In genomic region chr1:32336963-32337675, GRCh38 we compare ENCODE assay signal across 8 cellular contexts. TPM values are rescaled to one million over a fixed set of nuclear protein-coding genes. Genes with fewer than 3 reads are reported as not detected.
DNase-seq lines count a peak whose midpoint lies in the region; TF ChIP-seq lines count a peak whose summit lies in the region.

No MANE protein-coding gene starts in this region.

- peaks cover 59% of the 10 kb centered on the region for H3K4me1 Mint-ChIP-seq in Calu3 (ENCODE audit: low read depth, unreplicated experiment)

- H3K27ac ChIP-seq in HUES6 (ENCODE audit: low read depth, low read length) (no peak overlapping the region), spleen (peak overlapping the region in 7 of 8 donors; percentile 81 to 91 (median 86))

- H3K9me3 ChIP-seq in HUES6 (ENCODE audit: control insufficient read depth, insufficient read depth, low read depth, low read length): no peaks in the 10 kb centered on the region
- no peaks in the 10 kb centered on the region for H3K9me3 ChIP-seq in spleen

- H3K27me3 ChIP-seq in HUES6 (ENCODE audit: control insufficient read depth, insufficient read depth, low read length) (peaks cover 7% of the 10 kb centered on the region), spleen (replicated peaks in 1 of 7) (peaks cover 0 to 4% (median 0%) of the 10 kb centered on the region in 7 donors)

- H3K9me3 Mint-ChIP-seq in Calu3 (ENCODE audit: low read depth, unreplicated experiment): no peaks in the 10 kb centered on the region

- CTCF ChIA-PET in Calu3 (lab: Charles Lee): interaction anchor here (0.7 to 0.8 kb wide), 2 partner anchors 19 to 157 kb away, joined by 3 read pairs; no protein-coding TSS in a partner anchor

- BruUV-seq in Calu3 (replicated peaks; lab: Mats Ljungman, UMichigan): no TSS peak

- DNase-seq in Calu3 (peak; percentile 18), fibroblast of pulmonary artery (ENCODE audit: low read depth) (peak; percentile 68), spleen (peak; percentile 93), GOT3 (lab: John Stamatoyannopoulos, UW) (no peak), middle frontal gyrus (ENCODE audit: extremely low spot score, low spot score) (no peak), NCI-H510A (lab: John Stamatoyannopoulos, UW) (no peak)
- DNase-seq in activated CD4-positive, alpha-beta T cell treated with anti-CD3 and anti-CD28 coated beads for 4 hours: peak; percentile 43 to 51

- TF ChIP-seq CTCF in Calu3 (IDR thresholded peaks at IDR 0.05; ENCODE audit: unreplicated experiment) (no peak), fibroblast of pulmonary artery (IDR thresholded peaks at IDR 0.05; ENCODE audit: low read length, missing control alignments) (no peak), spleen (IDR thresholded peaks at IDR 0.05 in 8 of 11, conservative IDR thresholded peaks at IDR 0.05 in 3 of 11) (no peak)

- intact Hi-C loops in Calu3 (cut with micrococcal nuclease; ENCODE audit: unreplicated experiment) (no loop called here), spleen (cut with DNase I; ENCODE audit: low total_unique reads) (no loop called here)

- peak overlapping the region; percentile 54 for H3K27ac Mint-ChIP-seq in Calu3 (ENCODE audit: unreplicated experiment)

- no peak overlapping the region for H3K9ac ChIP-seq in HUES6 (ENCODE audit: low read length)

- H3K27me3 Mint-ChIP-seq in Calu3 (ENCODE audit: unreplicated experiment): no peaks in the 10 kb centered on the region

- 25 to 41% (median 35%) methylated on average over 7 to 8 of the region's 8 CpGs for WGBS in spleen, 5 donors

- peak overlapping the region; percentile 56 for H3K4me3 ChIP-seq in HUES6 (ENCODE audit: low read depth, low read length)
- H3K4me3 ChIP-seq in fibroblast of pulmonary artery (replicated peaks; ENCODE audit: low read depth, low read length): no peak overlapping the region
- peak overlapping the region in 4 of 8 donors; percentile 69 to 87 (median 74) for H3K4me3 ChIP-seq in spleen

- H3K36me3 Mint-ChIP-seq in Calu3 (ENCODE audit: insufficient read depth, unreplicated experiment): peaks cover 48% of the 10 kb centered on the region

- no peak for TF ChIP-seq POLR2A in spleen (IDR thresholded peaks at IDR 0.05)

- H3K4me3 Mint-ChIP-seq in Calu3 (ENCODE audit: low read depth, unreplicated experiment): peak overlapping the region; percentile 85

- H3K4me1 ChIP-seq in HUES6 (ENCODE audit: control insufficient read depth, insufficient read depth, low read length) (peaks cover 41% of the 10 kb centered on the region), spleen (peaks cover 37 to 92% (median 68%) of the 10 kb centered on the region in 6 donors)

- H3K36me3 ChIP-seq in HUES6 (ENCODE audit: control insufficient read depth, insufficient read depth, low read length): peaks cover 28% of the 10 kb centered on the region
- peaks cover 0 to 25% (median 12%) of the 10 kb centered on the region in 6 donors for H3K36me3 ChIP-seq in spleen

RNA-seq across cellular contexts. Expression of gene MARCKSL1, which starts 1.1 kb away (rescaled TPM):
- 169 and 193 TPM in 2 replicates for total RNA-seq in Calu3 (2022)
- total RNA-seq in spleen: 10 to 100 TPM; 25.7 to 73.8 (median 60.0) TPM
- polyA plus RNA-seq in spleen: 100 to 1,000 TPM in 1 of 3 donors, 10 to 100 TPM in 2; 73.5 to 120 (median 88.8) TPM

RNA-seq across cellular contexts. Expression of gene FAM229A, which starts 25.2 kb away (rescaled TPM):
- total RNA-seq in Calu3 (2022) (7.3 and 7.5 TPM in 2 replicates), spleen (10 to 100 TPM; 10.5 to 23.5 (median 13.8) TPM)
- polyA plus RNA-seq in spleen: 10 to 100 TPM; 10.8 to 27.6 (median 26.5) TPM

RNA-seq across cellular contexts. Expression of gene TSSK3, which starts 25.2 kb away (rescaled TPM):
- total RNA-seq in Calu3 (2022) (1.8 and 5.1 TPM in 2 replicates), spleen (1 to 10 TPM in 6 of 7 donors, under 1 TPM in 1; 0.60 to 6.6 (median 3.9) TPM)
- polyA plus RNA-seq in spleen: 1 to 10 TPM in 1 of 3 donors, under 1 TPM in 2; 0.15 to 2.9 (median 0.27) TPM

RNA-seq across cellular contexts. Expression of gene HDAC1, which starts 45.2 kb away (rescaled TPM):
- total RNA-seq in Calu3 (2022) (186 and 197 TPM in 2 replicates), spleen (100 to 1,000 TPM in 4 of 7 donors, 10 to 100 TPM in 3; 83.0 to 116 (median 103) TPM)
- polyA plus RNA-seq in spleen: 100 to 1,000 TPM in 1 of 3 donors, 10 to 100 TPM in 2; 91.0 to 108 (median 92.6) TPM

RNA-seq across cellular contexts. Expression of gene BSDC1, which starts 57.1 kb away (rescaled TPM):
- total RNA-seq in Calu3 (2022): 48.5 and 49.4 TPM in 2 replicates
- total RNA-seq in spleen: 10 to 100 TPM; 65.3 to 95.8 (median 77.0) TPM
- polyA plus RNA-seq in spleen: 10 to 100 TPM; 18.4 to 39.5 (median 20.1) TPM

Comparison
In these comparisons a context has a peak if more than half of its experiments do, and no peak if none do; other contexts are left out.
1. DNase-seq: peak in Calu3 (single experiment), activated CD4-positive, alpha-beta T cell treated with anti-CD3 and anti-CD28 coated beads for 4 hours (2 of 2), fibroblast of pulmonary artery (single experiment) and spleen (single experiment); none in GOT3 (single experiment), middle frontal gyrus (single experiment) and NCI-H510A (single experiment).